In genomic region chr6:33299237-33299944, GRCh38 we compare ENCODE assay signal across 8 cellular contexts. TPM values are rescaled to one million over a fixed set of nuclear protein-coding genes. Genes with fewer than 3 reads are reported as not detected.
DNase-seq lines count a peak whose midpoint lies in the region; ATAC-seq, FAIRE-seq and TF ChIP-seq lines count a peak whose summit lies in the region.

No MANE protein-coding gene starts in this region.

- TF ChIP-seq POLR2A in thyroid gland (IDR thresholded peaks at IDR 0.05), result peak; percentile 17 to 83

- H3K4me3 ChIP-seq in pancreas (peak overlapping the region; percentile 68 to 93 (median 88)), thyroid gland (replicated peaks in 1 of 3) (peak overlapping the region; percentile 4 to 94 (median 67))

- H3K9me3 ChIP-seq in pancreas (no peaks in the 10 kb centered on the region), thyroid gland (no peaks in the 10 kb centered on the region)

- FAIRE-seq in pancreas (lab: Jason Lieb, UNC), result no peak

- DNase-seq in NCI-H1105 treated with DMSO at 0.1 percent for 48 hours (lab: John Stamatoyannopoulos, UW), result peak; percentile 90
- peak; percentile 80 for DNase-seq in SKM-1 (lab: John Stamatoyannopoulos, UW; ENCODE audit: unreplicated experiment)
- peak; percentile 95 for DNase-seq in activated naive CD8-positive, alpha-beta T cell treated with anti-CD3 and anti-CD28 coated beads for 36 hours
- DNase-seq in head of caudate nucleus, result peak; percentile 77 to 97 (median 92)
- peak; percentile 88 to 95 (median 90) for DNase-seq in pancreas
- peak; percentile 92 for DNase-seq in thyroid gland

- peak overlapping the region; percentile 94 for H3K4me3 Mint-ChIP-seq in activated naive CD8-positive, alpha-beta T cell treated with anti-CD3 and anti-CD28 coated beads for 36 hours

- H3K36me3 ChIP-seq in pancreas (peaks cover 0 to 8% (median 0%) of the 10 kb centered on the region in 3 donors), thyroid gland (peaks cover 7 to 35% of the 10 kb centered on the region in 2 donors)

- ATAC-seq in HG02759 (IDR thresholded peaks at IDR 0.05; ENCODE audit: unreplicated experiment) (peak; percentile 76), pancreas (peak; percentile 80 to 86 (median 82))

- peak overlapping the region; percentile 96 for H3K27ac Mint-ChIP-seq in activated naive CD8-positive, alpha-beta T cell treated with anti-CD3 and anti-CD28 coated beads for 36 hours

- peaks cover 5% of the 10 kb centered on the region for H3K27me3 Mint-ChIP-seq in activated naive CD8-positive, alpha-beta T cell treated with anti-CD3 and anti-CD28 coated beads for 36 hours

- peak overlapping the region; percentile 89 to 94 (median 92) for H3K27ac ChIP-seq in pancreas
- H3K27ac ChIP-seq in thyroid gland, result peak overlapping the region; percentile 95 to 97 (median 96)

- peaks cover 37% of the 10 kb centered on the region for H3K36me3 Mint-ChIP-seq in activated naive CD8-positive, alpha-beta T cell treated with anti-CD3 and anti-CD28 coated beads for 36 hours

- no peaks in the 10 kb centered on the region for H3K9me3 Mint-ChIP-seq in activated naive CD8-positive, alpha-beta T cell treated with anti-CD3 and anti-CD28 coated beads for 36 hours

- TF ChIP-seq CTCF in GM12872 (IDR thresholded peaks at IDR 0.05; ENCODE audit: insufficient read depth, low read depth, low read length) (peak; percentile 70), pancreas (IDR thresholded peaks at IDR 0.05) (peak; percentile 23 to 72 (median 58)), thyroid gland (IDR thresholded peaks at IDR 0.05) (peak; percentile 34 to 70 (median 60))

- intact Hi-C loops in head of caudate nucleus (cut with DNase I) (loop anchor here (1.0 to 10.0 kb wide), 2 partner anchors 10 to 115 kb away; partner anchors contain the start of genes CUTA, PFDN6, PHF1 and WDR46), pancreas (cut with DNase I) (no loop called here), thyroid gland (cut with DNase I) (no loop called here)

- no peaks in the 10 kb centered on the region for H3K27me3 ChIP-seq in pancreas
- no peaks in the 10 kb centered on the region for H3K27me3 ChIP-seq in thyroid gland

- peaks cover 0 to 11% (median 5%) of the 10 kb centered on the region in 3 donors for H3K4me1 ChIP-seq in pancreas
- peaks cover 7 to 21% of the 10 kb centered on the region in 2 donors for H3K4me1 ChIP-seq in thyroid gland

- 0 to 1% methylated on average over 54 of the region's 54 CpGs for WGBS in pancreas, 2 donors
- 0% methylated on average over 28 to 40 of the region's 54 CpGs for WGBS in thyroid gland, 2 donors

- peaks cover 37% of the 10 kb centered on the region for H3K4me1 Mint-ChIP-seq in activated naive CD8-positive, alpha-beta T cell treated with anti-CD3 and anti-CD28 coated beads for 36 hours

RNA-seq across cellular contexts. Expression of gene RGL2, which starts 0.6 kb away (rescaled TPM):
- 10 to 100 TPM; 15.0 to 17.7 TPM for total RNA-seq in activated naive CD8-positive, alpha-beta T cell treated with anti-CD3 and anti-CD28 coated beads for 36 hours
- 10 to 100 TPM; 24.5 to 70.8 (median 30.2) TPM for total RNA-seq in pancreas
- polyA plus RNA-seq in pancreas, result 100 to 1,000 TPM in 1 of 2 donors, 10 to 100 TPM in 1; 87.3 to 121 TPM
- 10 to 100 TPM; 66.8 to 78.5 (median 71.3) TPM for total RNA-seq in thyroid gland

RNA-seq across cellular contexts. Expression of gene PFDN6, which starts 10.0 kb away (rescaled TPM):
- total RNA-seq in activated naive CD8-positive, alpha-beta T cell treated with anti-CD3 and anti-CD28 coated beads for 36 hours, result 100 to 1,000 TPM; 106 to 107 TPM
- total RNA-seq in pancreas (10 to 100 TPM in 5 of 6 donors, 1 to 10 TPM in 1; 9.7 to 19.9 (median 19.0) TPM), thyroid gland (10 to 100 TPM; 29.1 to 51.9 (median 35.6) TPM)
- polyA plus RNA-seq in pancreas, result 100 to 1,000 TPM in 1 of 2 donors, 10 to 100 TPM in 1; 76.2 to 119 TPM

RNA-seq across cellular contexts. Expression of gene WDR46, which starts 10.4 kb away (rescaled TPM):
- total RNA-seq in activated naive CD8-positive, alpha-beta T cell treated with anti-CD3 and anti-CD28 coated beads for 36 hours, result 100 to 1,000 TPM; 105 to 107 TPM
- total RNA-seq in pancreas (10 to 100 TPM; 17.7 to 28.8 (median 26.2) TPM), thyroid gland (10 to 100 TPM; 25.8 to 63.9 (median 45.2) TPM)
- polyA plus RNA-seq in pancreas, result 10 to 100 TPM; 90.1 to 96.8 TPM

RNA-seq across cellular contexts. Expression of gene TAPBP, which starts 14.5 kb away (rescaled TPM):
- 100 to 1,000 TPM; 201 to 204 TPM for total RNA-seq in activated naive CD8-positive, alpha-beta T cell treated with anti-CD3 and anti-CD28 coated beads for 36 hours
- 100 to 1,000 TPM in 2 of 6 donors, 10 to 100 TPM in 4; 31.0 to 152 (median 41.2) TPM for total RNA-seq in pancreas
- polyA plus RNA-seq in pancreas, result 10 to 100 TPM; 28.0 to 60.6 TPM
- 100 to 1,000 TPM in 3 of 4 donors, 10 to 100 TPM in 1; 86.4 to 151 (median 132) TPM for total RNA-seq in thyroid gland

RNA-seq across cellular contexts. Expression of gene ZBTB22, which starts 18.2 kb away (rescaled TPM):
- total RNA-seq in activated naive CD8-positive, alpha-beta T cell treated with anti-CD3 and anti-CD28 coated beads for 36 hours, result 1 to 10 TPM; 4.5 to 4.6 TPM
- 10 to 100 TPM in 2 of 6 donors, 1 to 10 TPM in 4; 6.7 to 13.1 (median 9.3) TPM for total RNA-seq in pancreas
- 10 to 100 TPM; 10.8 to 14.3 TPM for polyA plus RNA-seq in pancreas
- 10 to 100 TPM; 17.9 to 30.3 (median 26.3) TPM for total RNA-seq in thyroid gland

Comparison
In these comparisons a context has a peak if more than half of its experiments do, and no peak if none do; other contexts are left out.
1. Peak in every context shown above with its lines: DNase-seq, ATAC-seq, H3K4me3 ChIP-seq and H3K27ac ChIP-seq.